ENCODE assay signal across 20 cellular contexts in genomic region chr1:3714284-3714741, GRCh38. TPM values are rescaled to one million over a fixed set of nuclear protein-coding genes. Genes with fewer than 3 reads are reported as not detected.
DNase-seq lines count a peak whose midpoint lies in the region; ATAC-seq and TF ChIP-seq lines count a peak whose summit lies in the region.
"Had no signal": no experiment of that assay in that cellular context is flagged by ENCODE, and none has a peak within 500 bp of the region (broad histone marks: within the 10 kb centered on the region; RNA-seq: fewer than 3 reads in every experiment).

No MANE protein-coding gene starts in this region.

- H3K4me1 Mint-ChIP-seq in HFFc6 (ENCODE audit: low read depth): no peaks in the 10 kb centered on the region
- H3K4me1 Mint-ChIP-seq in nephron progenitor cell: peaks cover 9% of the 10 kb centered on the region
- no peaks in the 10 kb centered on the region for H3K4me1 Mint-ChIP-seq in endothelial cell (ENCODE audit: unreplicated experiment)
- H3K4me1 Mint-ChIP-seq: endodermal cell had no signal

- no peak overlapping the region for H3K4me3 Mint-ChIP-seq in HFFc6
- H3K4me3 Mint-ChIP-seq in nephron progenitor cell: no peak overlapping the region
- H3K4me3 Mint-ChIP-seq in endothelial cell (ENCODE audit: unreplicated experiment): no peak overlapping the region
- H3K4me3 Mint-ChIP-seq: activated T-helper 1 cell treated with anti-CD3 and anti-CD28 coated beads, Interleukin-12 subunit alpha, Interleukin-12 subunit beta, Interleukin-2, Interleukin-4 antibody, amounts not matched to agents 30 ng/mL and 10 ng/mL and 1 ng/mL, durations not matched to agents 14 hours and 24 hours and 36 hours; endodermal cell; T-helper 2 cell treated with Interferon-gamma antibody and Interleukin-4, amounts not matched to agents 5 μg/mL and 100 μg/mL, for 36 hours had no signal

- intact Hi-C loops in left ventricle myocardium superior (cut with micrococcal nuclease): no loop called here

- H3K36me3 Mint-ChIP-seq in HFFc6 (ENCODE audit: low read depth) (no peaks in the 10 kb centered on the region), nephron progenitor cell (ENCODE audit: low read depth) (no peaks in the 10 kb centered on the region), endothelial cell (ENCODE audit: low read depth, unreplicated experiment) (no peaks in the 10 kb centered on the region)
- H3K36me3 Mint-ChIP-seq: activated naive CD4-positive, alpha-beta T cell treated with anti-CD3 and anti-CD28 coated beads, Interleukin-2, amount 50 U/mL, for 72 hours had no signal

- no peak for TF ChIP-seq CTCF in HFFc6 (IDR thresholded peaks at IDR 0.05)
- TF ChIP-seq CTCF in nephron progenitor cell (IDR thresholded peaks at IDR 0.05): no peak
- TF ChIP-seq CTCF in endothelial cell (IDR thresholded peaks at IDR 0.05; ENCODE audit: unreplicated experiment): no peak

- peaks cover 28% of the 10 kb centered on the region for H3K27me3 Mint-ChIP-seq in HFFc6 (ENCODE audit: insufficient read depth)
- H3K27me3 Mint-ChIP-seq in nephron progenitor cell (ENCODE audit: low read depth, poor library complexity): peaks cover 42% of the 10 kb centered on the region
- H3K27me3 Mint-ChIP-seq in endothelial cell (ENCODE audit: unreplicated experiment): peaks cover 9% of the 10 kb centered on the region

- H3K9me3 Mint-ChIP-seq in HFFc6 (no peaks in the 10 kb centered on the region), nephron progenitor cell (no peaks in the 10 kb centered on the region), endothelial cell (ENCODE audit: unreplicated experiment) (no peaks in the 10 kb centered on the region)
- H3K9me3 Mint-ChIP-seq: activated naive CD4-positive, alpha-beta T cell treated with anti-CD3 and anti-CD28 coated beads, Interleukin-2, amount 50 U/mL, for 72 hours; activated T-helper 1 cell treated with anti-CD3 and anti-CD28 coated beads, Interleukin-12 subunit alpha, Interleukin-12 subunit beta, Interleukin-2, Interleukin-4 antibody, amounts not matched to agents 30 ng/mL and 10 ng/mL and 1 ng/mL, durations not matched to agents 14 hours and 24 hours and 36 hours; endodermal cell; T-helper 2 cell treated with Interferon-gamma antibody and Interleukin-4, amounts not matched to agents 5 μg/mL and 100 μg/mL, for 36 hours had no signal

- no peak overlapping the region for H3K27ac Mint-ChIP-seq in HFFc6
- H3K27ac Mint-ChIP-seq in nephron progenitor cell: no peak overlapping the region
- no peak overlapping the region for H3K27ac Mint-ChIP-seq in endothelial cell (ENCODE audit: unreplicated experiment)
- H3K27ac Mint-ChIP-seq: activated naive CD4-positive, alpha-beta T cell treated with anti-CD3 and anti-CD28 coated beads, Interleukin-2, amount 50 U/mL, for 72 hours; activated T-helper 1 cell treated with anti-CD3 and anti-CD28 coated beads, Interleukin-12 subunit alpha, Interleukin-12 subunit beta, Interleukin-2, Interleukin-4 antibody, amounts not matched to agents 30 ng/mL and 10 ng/mL and 1 ng/mL, durations not matched to agents 14 hours and 24 hours and 36 hours; endodermal cell; T-helper 2 cell treated with Interferon-gamma antibody and Interleukin-4, amounts not matched to agents 5 μg/mL and 100 μg/mL, for 36 hours had no signal

- DNase-seq in C1 segment of cervical spinal cord (lab: John Stamatoyannopoulos, UW) (peak in 13 of 14 donors; percentile 14 to 92 (median 71)), anterior cingulate cortex (lab: John Stamatoyannopoulos, UW) (peak in 56 of 58 donors; percentile 31 to 94 (median 82)), left ventricle myocardium superior (peak; percentile 70), pons (ENCODE audit: low spot score) (peak; percentile 85), HFFc6 (no peak), HuH-7.5 (ENCODE audit: low spot score) (no peak), nephron progenitor cell (no peak), endothelial cell (ENCODE audit: low spot score) (no peak)
- DNase-seq: ACHN; activated CD4-positive, alpha-beta T cell treated with anti-CD3 and anti-CD28 coated beads, Interleukin-2, amount 50 U/mL, for 1 hour; endodermal cell; H7; KG1; NCI-H526 treated with DMSO at 0.1 percent for 48 hours had no signal

- ATAC-seq in left ventricle myocardium superior: peak; percentile 67
- ATAC-seq: activated naive CD4-positive, alpha-beta T cell treated with anti-CD3 and anti-CD28 coated beads, Interleukin-2, amount 50 U/mL, for 72 hours; SK-N-SH treated with all-trans-retinoic acid at 6 μM for 48 hours had no signal

RNA-seq across cellular contexts. Expression of gene CCDC27, which starts 37.9 kb away (rescaled TPM):
- total RNA-seq in left ventricle myocardium superior: not detected
- total RNA-seq in HFFc6 (2021; fragmentation: NEBNext Ultra II Directional; extraction: Animal tissue kit (Norgen Biotek cat#: 25700)): not detected
- total RNA-seq in endothelial cell (ENCODE audit: unreplicated experiment): not detected
- total RNA-seq: activated naive CD4-positive, alpha-beta T cell treated with anti-CD3 and anti-CD28 coated beads, Interleukin-2, amount 50 U/mL, for 72 hours; activated T-helper 1 cell treated with anti-CD3 and anti-CD28 coated beads, Interleukin-12 subunit alpha, Interleukin-12 subunit beta, Interleukin-2, Interleukin-4 antibody, amounts not matched to agents 30 ng/mL and 10 ng/mL and 1 ng/mL, durations not matched to agents 14 hours and 24 hours and 36 hours; endodermal cell; lower leg skin; RPMI7951 had no signal

RNA-seq across cellular contexts. Expression of gene SMIM1, which starts 58.2 kb away (rescaled TPM):
- total RNA-seq in left ventricle myocardium superior (15.3 TPM), endothelial cell (ENCODE audit: unreplicated experiment) (2.1 TPM)
- total RNA-seq in HFFc6 (2021; fragmentation: NEBNext Ultra II Directional; extraction: Animal tissue kit (Norgen Biotek cat#: 25700)): 1 to 10 TPM in 4 of 6 experiments, under 1 TPM in 2; 0.38 to 3.4 (median 1.6) TPM
- total RNA-seq: RPMI7951 had no signal

Comparison
In these comparisons a context has a peak if more than half of its experiments do, and no peak if none do; other contexts are left out.
1. DNase-seq: peak in C1 segment of cervical spinal cord (13 of 14), anterior cingulate cortex (56 of 58), left ventricle myocardium superior (single experiment) and pons (single experiment); none in HFFc6 (single experiment), HuH-7.5 (single experiment), nephron progenitor cell (single experiment) and endothelial cell (single experiment).